Comparison of ENCODE assay signal across 28 cellular contexts in the genomic region with DNA sequence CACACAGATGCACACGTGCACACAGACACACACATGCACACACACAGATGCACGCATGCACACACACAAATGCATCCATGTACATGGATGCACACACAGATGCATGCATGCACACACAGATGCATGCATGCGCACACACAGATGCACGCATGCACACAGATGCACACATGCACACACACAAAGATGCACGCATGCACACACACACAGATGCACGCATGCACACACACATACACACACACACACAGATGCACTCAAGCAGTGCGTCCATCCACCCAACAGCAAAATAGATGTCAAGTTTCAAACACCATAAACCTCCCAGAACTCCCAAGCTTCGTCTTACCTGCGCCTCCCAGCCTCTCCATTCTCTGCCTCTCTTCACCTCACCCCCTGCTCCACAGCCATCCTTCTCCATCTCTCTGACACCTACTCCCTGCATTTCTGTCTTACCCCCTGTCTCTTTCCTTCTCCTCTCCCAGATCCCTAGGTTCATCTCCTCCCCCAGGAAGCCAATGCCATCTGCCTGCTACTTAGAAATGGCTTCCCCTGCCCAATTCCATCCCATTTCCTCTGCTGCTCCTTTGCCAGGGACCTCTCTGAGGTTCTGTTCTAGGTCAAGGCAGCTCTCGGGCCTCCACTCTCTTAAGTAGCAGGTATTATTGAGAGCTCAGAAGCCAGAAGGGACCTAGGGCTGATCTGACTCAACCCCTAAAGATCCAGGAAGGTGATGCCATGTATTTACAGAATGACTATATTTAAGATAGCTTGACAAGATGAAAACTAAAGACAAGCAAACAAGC.
"Had no signal": no experiment of that assay in that cellular context is flagged by ENCODE, and none has a peak within 500 bp of the region (broad histone marks: within the 10 kb centered on the region; RNA-seq: fewer than 3 reads in every experiment).

No MANE protein-coding gene starts in this region.

- ATAC-seq: activated naive CD8-positive, alpha-beta T cell treated with anti-CD3 and anti-CD28 coated beads, Interleukin-2, amount 50 U/mL, for 24 hours; heart left ventricle; mucosa of descending colon; stimulated activated effector memory CD8-positive, alpha-beta T cell treated with anti-CD3 and anti-CD28 coated beads, Interleukin-12 subunit alpha, Interleukin-12 subunit beta, amount 100 ng/mL, for 72 hours had no signal

- H3K36me3 Mint-ChIP-seq: activated CD4-positive, alpha-beta memory T cell treated with anti-CD3 and anti-CD28 coated beads for 36 hours; activated naive CD4-positive, alpha-beta T cell treated with anti-CD3 and anti-CD28 coated beads, Interleukin-2, amount 50 U/mL, for 24 hours; natural killer cell treated with Interleukin-12 subunit alpha and Interleukin-12 subunit beta and Interleukin-15 and Interleukin-18, amount 100 ng/mL, for 72 hours; stimulated activated effector memory CD8-positive, alpha-beta T cell treated with anti-CD3 and anti-CD28 coated beads, Interleukin-12 subunit alpha, Interleukin-12 subunit beta, amount 100 ng/mL, for 72 hours; type B pancreatic cell had no signal

- H3K27ac Mint-ChIP-seq: activated CD4-positive, alpha-beta memory T cell treated with anti-CD3 and anti-CD28 coated beads for 36 hours; activated CD4-positive, alpha-beta T cell treated with anti-CD3 and anti-CD28 coated beads, Interleukin-2, amount 10 ng/mL, durations not matched to agents 24 days and 14 days; activated naive CD4-positive, alpha-beta T cell treated with anti-CD3 and anti-CD28 coated beads, Interleukin-2, amount 50 U/mL, for 24 hours; activated naive CD8-positive, alpha-beta T cell treated with anti-CD3 and anti-CD28 coated beads, Interleukin-2, amount 50 U/mL, for 24 hours; activated T-cell treated with anti-CD3 and anti-CD28 coated beads, Interleukin-2, amount 50 U/mL, for 24 hours; natural killer cell treated with Interleukin-12 subunit alpha and Interleukin-12 subunit beta and Interleukin-15 and Interleukin-18, amount 100 ng/mL, for 72 hours; progenitor cell of endocrine pancreas; stimulated activated effector memory CD8-positive, alpha-beta T cell treated with anti-CD3 and anti-CD28 coated beads, Interleukin-12 subunit alpha, Interleukin-12 subunit beta, amount 100 ng/mL, for 72 hours; stimulated activated naive CD8-positive, alpha-beta T cell treated with anti-CD3 and anti-CD28 coated beads, Interleukin-15, Interleukin-2, amounts not matched to agents 100 ng/mL and 50 ng/mL, for 24 hours; type B pancreatic cell had no signal

- DNase-seq: activated CD4-positive, alpha-beta memory T cell treated with anti-CD3 and anti-CD28 coated beads for 36 hours; activated CD4-positive, alpha-beta T cell treated with anti-CD3 and anti-CD28 coated beads, Interleukin-2, amount 10 ng/mL, durations not matched to agents 24 days and 14 days; activated CD4-positive, CD25-positive, alpha-beta regulatory T cell treated with anti-CD3 and anti-CD28 coated beads, Interleukin-2, amount 50 U/mL, for 72 hours; activated CD8-positive, alpha-beta memory T cell treated with anti-CD3 and anti-CD28 coated beads, Interleukin-2, amount 50 U/mL, for 4 hours; activated gamma-delta T cell; activated naive CD8-positive, alpha-beta T cell treated with anti-CD3 and anti-CD28 coated beads, Interleukin-2, amount 50 U/mL, for 24 hours; activated T-cell treated with anti-CD3 and anti-CD28 coated beads, Interleukin-2, amount 50 U/mL, for 24 hours; colonic mucosa; effector memory CD4-positive, alpha-beta T cell; erythroblast; foreskin fibroblast; heart left ventricle; left ventricle myocardium inferior; mucosa of descending colon; sigmoid colon; small intestine; stimulated activated CD4-positive, alpha-beta T cell treated with anti-CD3 and anti-CD28 coated beads, Interleukin-4, amount 100 ng/mL, for 24 hours; T-helper 2 cell had no signal

- H3K4me3 Mint-ChIP-seq: activated CD4-positive, alpha-beta memory T cell treated with anti-CD3 and anti-CD28 coated beads for 36 hours; activated CD4-positive, alpha-beta T cell treated with anti-CD3 and anti-CD28 coated beads, Interleukin-2, amount 10 ng/mL, durations not matched to agents 24 days and 14 days; activated naive CD4-positive, alpha-beta T cell treated with anti-CD3 and anti-CD28 coated beads, Interleukin-2, amount 50 U/mL, for 24 hours; activated naive CD8-positive, alpha-beta T cell treated with anti-CD3 and anti-CD28 coated beads, Interleukin-2, amount 50 U/mL, for 24 hours; activated T-cell treated with anti-CD3 and anti-CD28 coated beads, Interleukin-2, amount 50 U/mL, for 24 hours; central memory CD8-positive, alpha-beta T cell; natural killer cell treated with Interleukin-12 subunit alpha and Interleukin-12 subunit beta and Interleukin-15 and Interleukin-18, amount 100 ng/mL, for 72 hours; stimulated activated effector memory CD8-positive, alpha-beta T cell treated with anti-CD3 and anti-CD28 coated beads, Interleukin-12 subunit alpha, Interleukin-12 subunit beta, amount 100 ng/mL, for 72 hours; stimulated activated naive CD8-positive, alpha-beta T cell treated with anti-CD3 and anti-CD28 coated beads, Interleukin-15, Interleukin-2, amounts not matched to agents 100 ng/mL and 50 ng/mL, for 24 hours; type B pancreatic cell had no signal

- H3K4me1 Mint-ChIP-seq: activated CD4-positive, alpha-beta T cell treated with anti-CD3 and anti-CD28 coated beads, Interleukin-2, amount 10 ng/mL, durations not matched to agents 24 days and 14 days; activated naive CD4-positive, alpha-beta T cell treated with anti-CD3 and anti-CD28 coated beads, Interleukin-2, amount 50 U/mL, for 24 hours; activated naive CD8-positive, alpha-beta T cell treated with anti-CD3 and anti-CD28 coated beads, Interleukin-2, amount 50 U/mL, for 24 hours; central memory CD8-positive, alpha-beta T cell; stimulated activated effector memory CD8-positive, alpha-beta T cell treated with anti-CD3 and anti-CD28 coated beads, Interleukin-12 subunit alpha, Interleukin-12 subunit beta, amount 100 ng/mL, for 72 hours had no signal

- H3K27me3 Mint-ChIP-seq: activated CD4-positive, alpha-beta memory T cell treated with anti-CD3 and anti-CD28 coated beads for 36 hours; activated CD4-positive, alpha-beta T cell treated with anti-CD3 and anti-CD28 coated beads, Interleukin-2, amount 10 ng/mL, durations not matched to agents 24 days and 14 days; activated naive CD8-positive, alpha-beta T cell treated with anti-CD3 and anti-CD28 coated beads, Interleukin-2, amount 50 U/mL, for 24 hours; activated T-cell treated with anti-CD3 and anti-CD28 coated beads, Interleukin-2, amount 50 U/mL, for 24 hours; central memory CD8-positive, alpha-beta T cell; natural killer cell treated with Interleukin-12 subunit alpha and Interleukin-12 subunit beta and Interleukin-15 and Interleukin-18, amount 100 ng/mL, for 72 hours; stimulated activated naive CD8-positive, alpha-beta T cell treated with anti-CD3 and anti-CD28 coated beads, Interleukin-15, Interleukin-2, amounts not matched to agents 100 ng/mL and 50 ng/mL, for 24 hours had no signal

- H3K27me3 ChIP-seq: breast epithelium, colonic mucosa, sigmoid colon had no signal

- FAIRE-seq: small intestine had no signal

- H3K4me1 ChIP-seq: breast epithelium, colonic mucosa, heart left ventricle, left ventricle myocardium inferior, sigmoid colon had no signal

- H3K27ac ChIP-seq: breast epithelium, colonic mucosa, heart left ventricle, left ventricle myocardium inferior, sigmoid colon, thoracic aorta had no signal

- H3K36me3 ChIP-seq: breast epithelium, colonic mucosa, heart left ventricle, left ventricle myocardium inferior, sigmoid colon, thoracic aorta had no signal

- H3K9me3 Mint-ChIP-seq: activated CD4-positive, alpha-beta memory T cell treated with anti-CD3 and anti-CD28 coated beads for 36 hours; activated CD4-positive, alpha-beta T cell treated with anti-CD3 and anti-CD28 coated beads, Interleukin-2, amount 10 ng/mL, durations not matched to agents 24 days and 14 days; activated naive CD4-positive, alpha-beta T cell treated with anti-CD3 and anti-CD28 coated beads, Interleukin-2, amount 50 U/mL, for 24 hours; activated naive CD8-positive, alpha-beta T cell treated with anti-CD3 and anti-CD28 coated beads, Interleukin-2, amount 50 U/mL, for 24 hours; activated T-cell treated with anti-CD3 and anti-CD28 coated beads, Interleukin-2, amount 50 U/mL, for 24 hours; natural killer cell treated with Interleukin-12 subunit alpha and Interleukin-12 subunit beta and Interleukin-15 and Interleukin-18, amount 100 ng/mL, for 72 hours; stimulated activated naive CD8-positive, alpha-beta T cell treated with anti-CD3 and anti-CD28 coated beads, Interleukin-15, Interleukin-2, amounts not matched to agents 100 ng/mL and 50 ng/mL, for 24 hours; type B pancreatic cell had no signal

- H3K4me3 ChIP-seq: breast epithelium, colonic mucosa, heart left ventricle, left ventricle myocardium inferior, lung, mucosa of descending colon, sigmoid colon, thoracic aorta had no signal

- H3K9me3 ChIP-seq: breast epithelium, colonic mucosa, heart left ventricle, left ventricle myocardium inferior, mucosa of descending colon, sigmoid colon, thoracic aorta had no signal
